8 cellular contexts compared by ENCODE assay signal in genomic region chr2:144516981-144517824, GRCh38. TPM values are rescaled to one million over a fixed set of nuclear protein-coding genes. Genes with fewer than 3 reads are reported as not detected.
DNase-seq lines count a peak whose midpoint lies in the region; ATAC-seq, FAIRE-seq and TF ChIP-seq lines count a peak whose summit lies in the region.

No MANE protein-coding gene starts in this region.

- peak; percentile 56 for FAIRE-seq in GM18507 (lab: Jason Lieb, UNC)

- no peak for TF ChIP-seq CTCF in AG04450 (IDR thresholded peaks at IDR 0.05; ENCODE audit: low read depth, low read length)
- TF ChIP-seq CTCF in glutamatergic neuron (IDR thresholded peaks at IDR 0.05; ENCODE audit: partially characterized antibody, unreplicated experiment): no peak
- TF ChIP-seq CTCF in omental fat pad (IDR thresholded peaks at IDR 0.05): no peak

- POLR2A ChIA-PET in AG04450 (lab: Yijun Ruan, JAX): no interaction called here

- H3K4me1 Mint-ChIP-seq in glutamatergic neuron (ENCODE audit: low read depth, unreplicated experiment): peaks cover 35% of the 10 kb centered on the region

- peak; percentile 87 for DNase-seq in AG04450 (ENCODE audit: low read depth, low spot score)
- DNase-seq in GM18507 (ENCODE audit: extremely low spot score, insufficient read length, low read depth): no peak
- DNase-seq in NCI-H510A treated with DMSO at 0.1 percent for 48 hours (lab: John Stamatoyannopoulos, UW): peak; percentile 15
- peak; percentile 46 for DNase-seq in activated gamma-delta T cell treated with anti-CD3 and anti-CD28 coated beads, Interleukin-2, amount 50 U/mL, for 16 hours (ENCODE audit: low read depth)
- peak; percentile 59 for DNase-seq in glutamatergic neuron
- DNase-seq in omental fat pad (ENCODE audit: low spot score): no peak

- peak overlapping the region; percentile 82 for H3K4me3 ChIP-seq in AG04450 (ENCODE audit: low read depth, low read length)

- no peaks in the 10 kb centered on the region; the same call in 1 of the 2 replicates for H3K9me3 ChIP-seq in AG04450 (ENCODE audit: control insufficient read depth, insufficient read depth, low read length)

- CTCF ChIA-PET in AG04450 (lab: Charles Lee): no interaction called here

- peaks cover 12% of the 10 kb centered on the region for H3K27me3 Mint-ChIP-seq in glutamatergic neuron (ENCODE audit: unreplicated experiment)

- H3K36me3 Mint-ChIP-seq in glutamatergic neuron (ENCODE audit: unreplicated experiment): peaks cover 6% of the 10 kb centered on the region

- H3K9me3 Mint-ChIP-seq in glutamatergic neuron (ENCODE audit: unreplicated experiment): peaks cover 14% of the 10 kb centered on the region

- peak; percentile 72 for ATAC-seq in HG02938 (IDR thresholded peaks at IDR 0.05; ENCODE audit: unreplicated experiment)
- peak; percentile 87 for ATAC-seq in omental fat pad (ENCODE audit: low FRiP score)
- no peak for ATAC-seq in HG03108 (IDR thresholded peaks at IDR 0.05; ENCODE audit: unreplicated experiment)

- H3K27ac Mint-ChIP-seq in glutamatergic neuron (ENCODE audit: unreplicated experiment): peak overlapping the region; percentile 100

- peak overlapping the region; percentile 100 for H3K4me3 Mint-ChIP-seq in glutamatergic neuron (ENCODE audit: unreplicated experiment)

- no peaks in the 10 kb centered on the region for H3K27me3 ChIP-seq in AG04450 (ENCODE audit: control insufficient read depth, insufficient read depth, low read length)

- H3K27ac ChIP-seq in AG04450 (ENCODE audit: low read depth, low read length): peak overlapping the region; percentile 98

RNA-seq across cellular contexts. Expression of gene ZEB2, which starts 2.7 kb away (rescaled TPM):
- polyA plus RNA-seq in AG04450 (2011; rRNA removed): 36.1 and 41.7 TPM in 2 replicates
- polyA minus RNA-seq in AG04450 (2011; rRNA and poly(A)+ RNA removed): 89.1 and 122 TPM in 2 replicates
- total RNA-seq in glutamatergic neuron (ENCODE audit: unreplicated experiment): 121 TPM
- 100 to 1,000 TPM; 168 to 344 (median 251) TPM for total RNA-seq in omental fat pad

Comparison
In these comparisons a context has a peak if more than half of its experiments do, and no peak if none do; other contexts are left out.
1. DNase-seq: peak in AG04450 (single experiment), NCI-H510A treated with DMSO at 0.1 percent for 48 hours (single experiment), activated gamma-delta T cell treated with anti-CD3 and anti-CD28 coated beads, Interleukin-2, amount 50 U/mL, for 16 hours (single experiment) and glutamatergic neuron (single experiment); none in GM18507 (single experiment) and omental fat pad (single experiment).